Comparison of ENCODE assay signal across 10 cellular contexts in the genomic region with DNA sequence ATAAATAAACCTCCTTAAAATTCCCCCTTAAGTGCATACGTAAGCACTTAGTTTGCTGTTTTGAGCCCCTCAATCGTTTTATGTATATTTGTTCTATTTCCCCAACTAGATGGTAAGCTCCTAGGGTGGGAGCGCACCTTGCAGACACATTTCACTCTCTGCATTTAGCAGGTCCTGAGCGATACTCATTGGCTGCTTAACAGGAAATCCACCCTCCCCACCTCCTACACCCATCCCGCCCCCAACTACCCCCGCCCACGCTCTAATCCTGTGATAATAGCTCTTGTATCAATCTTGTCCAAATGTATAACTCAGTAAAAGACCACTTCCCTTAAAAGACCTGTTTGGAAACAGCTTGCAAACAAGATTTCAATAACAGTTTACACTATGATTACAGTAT. TPM values are rescaled to one million over a fixed set of nuclear protein-coding genes. Genes with fewer than 3 reads are reported as not detected.
DNase-seq lines count a peak whose midpoint lies in the region; ATAC-seq, FAIRE-seq and TF ChIP-seq lines count a peak whose summit lies in the region.
"Had no signal": no experiment of that assay in that cellular context is flagged by ENCODE, and none has a peak within 500 bp of the region (broad histone marks: within the 10 kb centered on the region; RNA-seq: fewer than 3 reads in every experiment).

No MANE protein-coding gene starts in this region.

- H3K4me1 ChIP-seq in BLaER1 (peaks cover 94% of the 10 kb centered on the region), K562 (replicated peaks in 1 of 2; ENCODE audit: control insufficient read depth in 2 of 2, insufficient read depth in 2 of 2, low read length in 2 of 2) (peaks cover 4 to 25% of the 10 kb centered on the region in 2 experiments; a peak in 3 of 5 replicates), GM23248 (ENCODE audit: insufficient read depth) (no peaks in the 10 kb centered on the region)

- no peak for TF ChIP-seq EP300 in K562 (IDR thresholded peaks at IDR 0.05; ENCODE audit: low read length)

- no peak overlapping the region for H3K27ac Mint-ChIP-seq in MCF 10A (ENCODE audit: low read depth, unreplicated experiment)

- no peaks in the 10 kb centered on the region for H3K27me3 Mint-ChIP-seq in MCF 10A (ENCODE audit: insufficient read depth, unreplicated experiment)

- WGBS in K562 (ENCODE audit: insufficient coverage, low coverage, missing lambda C conversion rate): 17% methylated on average over 4 of the region's 7 CpGs
- WGBS in GM23248 (ENCODE audit: low coverage in 1 of 2, low lambda C conversion rate in 2 of 2, missing lambda C conversion rate in 2 of 2), 2 experiments: 66 to 69% methylated on average over 5 to 7 of the region's 7 CpGs

- H3K4me2 ChIP-seq in BLaER1 (peak overlapping the region; percentile 97), K562 (ENCODE audit: insufficient read depth, low read length) (peak overlapping the region; percentile 55), GM23248 (ENCODE audit: unreplicated experiment) (no peak overlapping the region)

- peak; percentile 87 for ATAC-seq in K562
- no peak for ATAC-seq in GM21717 (IDR thresholded peaks at IDR 0.05; ENCODE audit: unreplicated experiment)
- no peak for ATAC-seq in left ventricle myocardium superior

- no peak for DNase-seq in GM19239 (ENCODE audit: insufficient read length, low spot score)
- peak in 3 of 5 donors; percentile 37 to 57 (median 49) for DNase-seq in T-helper 1 cell
- peak; percentile 33 to 71 (median 54) for DNase-seq in K562 (ENCODE audit: extremely low read depth in 1 of 4, low spot score in 3 of 4)
- DNase-seq in MCF 10A (ENCODE audit: unreplicated experiment): no peak
- no peak for DNase-seq in left ventricle myocardium superior
- DNase-seq in GM23248: no peak
- DNase-seq: activated CD8-positive, alpha-beta memory T cell treated with anti-CD3 and anti-CD28 coated beads for 24 hours had no signal

- no peaks in the 10 kb centered on the region for H3K9me1 ChIP-seq in K562 (ENCODE audit: control insufficient read depth, insufficient read depth, low read length)

- no peaks in the 10 kb centered on the region for H4K20me1 ChIP-seq in BLaER1
- H4K20me1 ChIP-seq in K562 (replicated peaks; ENCODE audit: control insufficient read depth, insufficient read depth, low read length): no peaks in the 10 kb centered on the region
- H4K20me1 ChIP-seq in GM23248 (ENCODE audit: insufficient read depth): no peaks in the 10 kb centered on the region

- BruUV-seq in K562 (replicated peaks; lab: Mats Ljungman, UMichigan) (no TSS peak), MCF 10A (replicated peaks; lab: Mats Ljungman, UMichigan) (no TSS peak)

- CTCF ChIA-PET in K562 (lab: Yijun Ruan, JAX; ENCODE audit: low intra/inter-chr PET ratio) (no interaction called here), MCF 10A (lab: Yijun Ruan, JAX) (interaction anchor here (0.6 to 1.3 kb wide), 3 partner anchors 10 to 36 kb away, joined by 3 to 5 read pairs (median 3); no protein-coding TSS in a partner anchor)

- H3K9me2 ChIP-seq in GM23248 (ENCODE audit: insufficient read depth): no peaks in the 10 kb centered on the region

- in situ Hi-C loops in K562 (cut with MboI) (no loop called here), GM23248 (cut with MboI) (no loop called here)

- H3F3A ChIP-seq in GM23248 (ENCODE audit: insufficient read depth): no peaks in the 10 kb centered on the region

- no peak for TF ChIP-seq CTCF in K562 (IDR thresholded peaks at IDR 0.05 in 2 of 3, conservative IDR thresholded peaks at IDR 0.05 in 1 of 3; ENCODE audit: insufficient read depth in 2 of 3, low read depth in 1 of 3, low read length in 3 of 3)
- TF ChIP-seq CTCF in MCF 10A (IDR thresholded peaks at IDR 0.05; ENCODE audit: unreplicated experiment): no peak

- no peak overlapping the region for H3K4me3 Mint-ChIP-seq in MCF 10A (ENCODE audit: unreplicated experiment)

- intact Hi-C loops in K562 (cut with micrococcal nuclease) (no loop called here), MCF 10A (cut with micrococcal nuclease) (no loop called here), left ventricle myocardium superior (cut with micrococcal nuclease) (no loop called here)

- H3K9me3 Mint-ChIP-seq in MCF 10A (ENCODE audit: unreplicated experiment): no peaks in the 10 kb centered on the region

- H3K4me3 ChIP-seq in BLaER1 (peak overlapping the region; percentile 63), K562 (peak overlapping the region; percentile 11; the same call in 1 of the 2 replicates), GM23248 (no peak overlapping the region)
- H3K4me3 ChIP-seq: thoracic aorta had no signal

- H2AFZ ChIP-seq in K562 (ENCODE audit: low read depth, low read length): no peak overlapping the region
- no peak overlapping the region for H2AFZ ChIP-seq in GM23248

- H3K4me1 Mint-ChIP-seq in MCF 10A (ENCODE audit: insufficient read depth, unreplicated experiment): peaks cover 6% of the 10 kb centered on the region

- H3K27ac ChIP-seq in BLaER1: peak overlapping the region; percentile 82
- no peak overlapping the region; the same call in 2 of the 3 replicates for H3K27ac ChIP-seq in K562 (ENCODE audit: extremely low read depth, low read depth, low read length)
- H3K27ac ChIP-seq in GM23248: no peak overlapping the region
- H3K27ac ChIP-seq: thoracic aorta had no signal

- H3K36me3 ChIP-seq in BLaER1 (0 out of 2 replicates have a peak, but pooled peaks cover 6% of the 10 kb centered on the region), K562 (ENCODE audit: control insufficient read depth, insufficient read depth, low read length) (peaks cover 4% of the 10 kb centered on the region; the same call in 2 of the 3 replicates), GM23248 (ENCODE audit: low read depth) (no peaks in the 10 kb centered on the region)
- H3K36me3 ChIP-seq: thoracic aorta had no signal

- no peaks in the 10 kb centered on the region for H3K36me3 Mint-ChIP-seq in MCF 10A (ENCODE audit: insufficient read depth, unreplicated experiment)

- H3K79me2 ChIP-seq in K562 (ENCODE audit: control insufficient read depth, insufficient read depth, low read length): peaks cover 27% of the 10 kb centered on the region
- no peaks in the 10 kb centered on the region for H3K79me2 ChIP-seq in GM23248 (ENCODE audit: insufficient read depth)

- no peaks in the 10 kb centered on the region for H3K27me3 ChIP-seq in BLaER1
- no peaks in the 10 kb centered on the region for H3K27me3 ChIP-seq in K562 (ENCODE audit: control insufficient read depth in 2 of 2, insufficient read depth in 2 of 2, low read length in 2 of 2)
- no peaks in the 10 kb centered on the region for H3K27me3 ChIP-seq in GM23248 (replicated peaks; ENCODE audit: insufficient read depth)

- TF ChIP-seq RAD21 in K562 (CRISPR knock-in tag; conservative IDR thresholded peaks at IDR 0.05 in 1 of 2, IDR thresholded peaks at IDR 0.05 in 1 of 2): no peak

- H3K9ac ChIP-seq in BLaER1 (peak overlapping the region; percentile 69), K562 (ENCODE audit: insufficient read depth in 1 of 2, low read depth in 2 of 2, low read length in 2 of 2) (no peak overlapping the region; a peak in 1 of 4 replicates), GM23248 (no peak overlapping the region)

- POLR2A ChIA-PET in K562 (lab: Yijun Ruan, JAX): no interaction called here
- POLR2A ChIA-PET in MCF 10A (lab: Yijun Ruan, JAX): interaction anchor here (0.8 kb wide), 1 partner anchor 19 kb away, joined by 3 read pairs; no protein-coding TSS in a partner anchor

- FAIRE-seq in GM19239 (lab: Jason Lieb, UNC) (peak; percentile 72), K562 (lab: Jason Lieb, UNC) (peak; percentile 84)

- H3K9me3 ChIP-seq in BLaER1 (no peaks in the 10 kb centered on the region), K562 (replicated peaks; ENCODE audit: control insufficient read depth, insufficient read depth, low read depth, low read length) (no peaks in the 10 kb centered on the region), GM23248 (ENCODE audit: low read depth) (no peaks in the 10 kb centered on the region)
- H3K9me3 ChIP-seq: thoracic aorta had no signal

- no peak for TF ChIP-seq POLR2A in K562 (conservative IDR thresholded peaks at IDR 0.05)

RNA-seq across cellular contexts. Expression of a gene that starts 8.2 kb away (rescaled TPM):
- total RNA-seq in K562 (2011; cell fraction: chromatin; rRNA removed; ENCODE audit: low replicate concordance): 14.4 and 32.5 TPM in 2 replicates
- total RNA-seq in K562 (2011; cell fraction: nucleolus; rRNA removed): 19.1 and 26.3 TPM in 2 replicates
- total RNA-seq in K562 (2011; cell fraction: nucleoplasm; rRNA removed): 20.8 and 27.5 TPM in 2 replicates
- 3.6 and 4.9 TPM in 2 replicates for total RNA-seq in K562 (2014; rRNA removed)
- 3.0 and 3.5 TPM in 2 replicates for total RNA-seq in K562 (2014; rRNA removed; fragmentation: Illumina TruSeq; extraction: Trizol)
- 2.7 and 2.8 TPM in 2 replicates for total RNA-seq in K562 (2015; rRNA removed; fragmentation: Illumina TruSeq; extraction: Trizol)
- total RNA-seq in K562 (2021): 9.2 and 11.7 TPM in 2 replicates
- polyA plus RNA-seq in K562 (2011; rRNA removed): 5.8 and 7.8 TPM in 2 replicates
- polyA plus RNA-seq in K562 (2011; cell fraction: cytosol; rRNA removed): 14.8 and 50.1 TPM in 2 replicates
- polyA plus RNA-seq in K562 (2011; cell fraction: nucleus; rRNA removed): 5.8 and 13.2 TPM in 2 replicates
- polyA plus RNA-seq in K562 (2012): 8.5 and 9.4 TPM in 2 replicates
- 7.0 and 9.9 TPM in 2 replicates for polyA plus RNA-seq in K562 (2014; fragmentation: Illumina TruSeq; extraction: Trizol)
- polyA plus RNA-seq in K562 (2014; fragmentation: Nextera tagmentation; extraction: Ambion mirVana): 1 to 10 TPM; 1.3 to 2.3 TPM
- polyA plus RNA-seq in K562 (2014; rRNA removed): 5.6 and 5.9 TPM in 2 replicates
- polyA minus RNA-seq in K562 (2011; rRNA and poly(A)+ RNA removed): 4.6 and 7.8 TPM in 2 replicates
- 11.7 and 16.4 TPM in 2 replicates for polyA minus RNA-seq in K562 (2011; cell fraction: cytosol; rRNA and poly(A)+ RNA removed)
- 3.6 and 4.7 TPM in 2 replicates for polyA minus RNA-seq in K562 (2011; cell fraction: nucleus; rRNA and poly(A)+ RNA removed)
- 2.5 and 2.7 TPM in 2 replicates for total RNA-seq in MCF 10A (2022)
- 8.6 TPM for total RNA-seq in left ventricle myocardium superior
- total RNA-seq in GM23248 (2014; rRNA removed; shearing (Covaris generic)): not detected in 2 replicates
- polyA plus RNA-seq in GM23248 (2016; fragmentation: Nextera tagmentation; extraction: Ambion mirVana): not detected in 2 replicates

RNA-seq across cellular contexts. Expression of a gene that starts 19.6 kb away (rescaled TPM):
- 10.1 and 27.0 TPM in 2 replicates for total RNA-seq in K562 (2011; cell fraction: chromatin; rRNA removed; ENCODE audit: low replicate concordance)
- 11.7 and 20.7 TPM in 2 replicates for total RNA-seq in K562 (2011; cell fraction: nucleolus; rRNA removed)
- total RNA-seq in K562 (2011; cell fraction: nucleoplasm; rRNA removed): 12.6 and 15.5 TPM in 2 replicates
- 5.3 and 10.5 TPM in 2 replicates for total RNA-seq in K562 (2014; rRNA removed)
- total RNA-seq in K562 (2014; rRNA removed; fragmentation: Illumina TruSeq; extraction: Trizol): 5.5 and 7.9 TPM in 2 replicates
- total RNA-seq in K562 (2015; rRNA removed; fragmentation: Illumina TruSeq; extraction: Trizol): 3.1 and 3.5 TPM in 2 replicates
- total RNA-seq in K562 (2021): 16.8 and 18.0 TPM in 2 replicates
- 13.2 and 28.6 TPM in 2 replicates for polyA plus RNA-seq in K562 (2011; rRNA removed)
- 12.3 and 15.6 TPM in 2 replicates for polyA plus RNA-seq in K562 (2011; cell fraction: cytosol; rRNA removed)
- 79.2 and 89.4 TPM in 2 replicates for polyA plus RNA-seq in K562 (2011; cell fraction: nucleus; rRNA removed)
- polyA plus RNA-seq in K562 (2012): 13.4 and 22.7 TPM in 2 replicates
- polyA plus RNA-seq in K562 (2014; fragmentation: Illumina TruSeq; extraction: Trizol): 7.2 and 8.4 TPM in 2 replicates
- 10 to 100 TPM; 23.1 to 31.8 TPM for polyA plus RNA-seq in K562 (2014; fragmentation: Nextera tagmentation; extraction: Ambion mirVana)
- 4.4 and 6.7 TPM in 2 replicates for polyA plus RNA-seq in K562 (2014; rRNA removed)
- polyA minus RNA-seq in K562 (2011; rRNA and poly(A)+ RNA removed): 4.0 and 4.5 TPM in 2 replicates
- polyA minus RNA-seq in K562 (2011; cell fraction: cytosol; rRNA and poly(A)+ RNA removed): 5.4 and 7.3 TPM in 2 replicates
- polyA minus RNA-seq in K562 (2011; cell fraction: nucleus; rRNA and poly(A)+ RNA removed): 4.4 and 11.2 TPM in 2 replicates
- total RNA-seq in MCF 10A (2022): 0.30 and 2.5 TPM in 2 replicates
- 2.2 TPM for total RNA-seq in left ventricle myocardium superior
- total RNA-seq in GM23248 (2014; rRNA removed; shearing (Covaris generic)): not detected in 2 replicates
- polyA plus RNA-seq in GM23248 (2016; fragmentation: Nextera tagmentation; extraction: Ambion mirVana): not detected in 2 replicates

RNA-seq across cellular contexts. Expression of a gene that starts 20.4 kb away (rescaled TPM):
- total RNA-seq in K562 (2011; cell fraction: chromatin; rRNA removed; ENCODE audit: low replicate concordance): 526 and 534 TPM in 2 replicates
- 244 and 272 TPM in 2 replicates for total RNA-seq in K562 (2011; cell fraction: nucleolus; rRNA removed)
- total RNA-seq in K562 (2011; cell fraction: nucleoplasm; rRNA removed): 296 and 379 TPM in 2 replicates
- total RNA-seq in K562 (2014; rRNA removed) (392 and 404 TPM in 2 replicates), K562 (2014; rRNA removed; fragmentation: Illumina TruSeq; extraction: Trizol) (231 and 265 TPM in 2 replicates), K562 (2015; rRNA removed; fragmentation: Illumina TruSeq; extraction: Trizol) (271 and 272 TPM in 2 replicates), K562 (2021) (353 and 384 TPM in 2 replicates), MCF 10A (2022) (135 and 151 TPM in 2 replicates), left ventricle myocardium superior (159 TPM)
- polyA plus RNA-seq in K562 (2011; rRNA removed) (119 and 126 TPM in 2 replicates), K562 (2014; fragmentation: Illumina TruSeq; extraction: Trizol) (346 and 375 TPM in 2 replicates), K562 (2014; fragmentation: Nextera tagmentation; extraction: Ambion mirVana) (10 to 100 TPM; 82.1 to 90.3 TPM), K562 (2014; rRNA removed) (211 and 214 TPM in 2 replicates), GM23248 (2016; fragmentation: Nextera tagmentation; extraction: Ambion mirVana) (61.5 and 72.1 TPM in 2 replicates)
- polyA plus RNA-seq in K562 (2011; cell fraction: cytosol; rRNA removed): 151 and 165 TPM in 2 replicates
- polyA plus RNA-seq in K562 (2011; cell fraction: nucleus; rRNA removed): 184 and 336 TPM in 2 replicates
- 162 and 218 TPM in 2 replicates for polyA plus RNA-seq in K562 (2012)
- polyA minus RNA-seq in K562 (2011; rRNA and poly(A)+ RNA removed): 272 and 274 TPM in 2 replicates
- polyA minus RNA-seq in K562 (2011; cell fraction: cytosol; rRNA and poly(A)+ RNA removed): 222 and 251 TPM in 2 replicates
- 81.5 and 99.4 TPM in 2 replicates for polyA minus RNA-seq in K562 (2011; cell fraction: nucleus; rRNA and poly(A)+ RNA removed)
- total RNA-seq in GM23248 (2014; rRNA removed; shearing (Covaris generic)): 148 and 171 TPM in 2 replicates

RNA-seq across cellular contexts. Expression of a gene that starts 35.3 kb away (rescaled TPM):
- 36.0 and 36.8 TPM in 2 replicates for total RNA-seq in K562 (2011; cell fraction: chromatin; rRNA removed; ENCODE audit: low replicate concordance)
- 22.8 and 26.7 TPM in 2 replicates for total RNA-seq in K562 (2011; cell fraction: nucleolus; rRNA removed)
- total RNA-seq in K562 (2011; cell fraction: nucleoplasm; rRNA removed): 20.7 and 22.2 TPM in 2 replicates
- total RNA-seq in K562 (2014; rRNA removed) (12.8 and 15.7 TPM in 2 replicates), K562 (2014; rRNA removed; fragmentation: Illumina TruSeq; extraction: Trizol) (16.4 and 19.7 TPM in 2 replicates), K562 (2015; rRNA removed; fragmentation: Illumina TruSeq; extraction: Trizol) (11.0 and 11.6 TPM in 2 replicates), K562 (2021) (13.0 and 14.0 TPM in 2 replicates), MCF 10A (2022) (15.2 and 16.1 TPM in 2 replicates), left ventricle myocardium superior (30.1 TPM)
- polyA plus RNA-seq in K562 (2011; rRNA removed) (30.2 and 32.1 TPM in 2 replicates), K562 (2014; fragmentation: Illumina TruSeq; extraction: Trizol) (27.3 and 28.4 TPM in 2 replicates), K562 (2014; fragmentation: Nextera tagmentation; extraction: Ambion mirVana) (1 to 10 TPM; 6.6 to 8.4 TPM), K562 (2014; rRNA removed) (23.8 and 23.9 TPM in 2 replicates), GM23248 (2016; fragmentation: Nextera tagmentation; extraction: Ambion mirVana) (43.5 and 46.0 TPM in 2 replicates)
- 16.1 and 24.2 TPM in 2 replicates for polyA plus RNA-seq in K562 (2011; cell fraction: cytosol; rRNA removed)
- 66.6 and 104 TPM in 2 replicates for polyA plus RNA-seq in K562 (2011; cell fraction: nucleus; rRNA removed)
- 18.1 and 28.0 TPM in 2 replicates for polyA plus RNA-seq in K562 (2012)
- 10.8 and 11.3 TPM in 2 replicates for polyA minus RNA-seq in K562 (2011; rRNA and poly(A)+ RNA removed)
- 4.6 and 5.0 TPM in 2 replicates for polyA minus RNA-seq in K562 (2011; cell fraction: cytosol; rRNA and poly(A)+ RNA removed)
- polyA minus RNA-seq in K562 (2011; cell fraction: nucleus; rRNA and poly(A)+ RNA removed): 5.0 and 12.2 TPM in 2 replicates
- 31.7 and 39.1 TPM in 2 replicates for total RNA-seq in GM23248 (2014; rRNA removed; shearing (Covaris generic))

RNA-seq across cellular contexts. Expression of a gene that starts 59.5 kb away (rescaled TPM):
- 199 and 304 TPM in 2 replicates for total RNA-seq in K562 (2011; cell fraction: chromatin; rRNA removed; ENCODE audit: low replicate concordance)
- total RNA-seq in K562 (2011; cell fraction: nucleolus; rRNA removed): 156 and 172 TPM in 2 replicates
- total RNA-seq in K562 (2011; cell fraction: nucleoplasm; rRNA removed): 135 and 147 TPM in 2 replicates
- total RNA-seq in K562 (2014; rRNA removed) (55.4 and 70.8 TPM in 2 replicates), K562 (2014; rRNA removed; fragmentation: Illumina TruSeq; extraction: Trizol) (53.2 and 54.4 TPM in 2 replicates), K562 (2015; rRNA removed; fragmentation: Illumina TruSeq; extraction: Trizol) (60.6 and 61.9 TPM in 2 replicates), K562 (2021) (77.2 and 77.6 TPM in 2 replicates), MCF 10A (2022) (97.1 and 108 TPM in 2 replicates), left ventricle myocardium superior (16.1 TPM)
- polyA plus RNA-seq in K562 (2011; rRNA removed) (74.7 and 93.6 TPM in 2 replicates), K562 (2014; fragmentation: Illumina TruSeq; extraction: Trizol) (67.5 and 97.7 TPM in 2 replicates), K562 (2014; fragmentation: Nextera tagmentation; extraction: Ambion mirVana) (10 to 100 TPM; 19.0 to 37.2 TPM), K562 (2014; rRNA removed) (86.3 and 92.2 TPM in 2 replicates), GM23248 (2016; fragmentation: Nextera tagmentation; extraction: Ambion mirVana) (27.0 and 31.8 TPM in 2 replicates)
- polyA plus RNA-seq in K562 (2011; cell fraction: cytosol; rRNA removed): 29.0 and 33.7 TPM in 2 replicates
- polyA plus RNA-seq in K562 (2011; cell fraction: nucleus; rRNA removed): 248 and 319 TPM in 2 replicates
- polyA plus RNA-seq in K562 (2012): 37.5 and 55.6 TPM in 2 replicates
- polyA minus RNA-seq in K562 (2011; rRNA and poly(A)+ RNA removed): 32.7 and 42.8 TPM in 2 replicates
- polyA minus RNA-seq in K562 (2011; cell fraction: cytosol; rRNA and poly(A)+ RNA removed): 26.4 and 38.0 TPM in 2 replicates
- 40.7 and 56.9 TPM in 2 replicates for polyA minus RNA-seq in K562 (2011; cell fraction: nucleus; rRNA and poly(A)+ RNA removed)
- total RNA-seq in GM23248 (2014; rRNA removed; shearing (Covaris generic)): 44.3 TPM in 2 replicates

Comparison
In these comparisons a context has a peak if more than half of its experiments do, and no peak if none do; other contexts are left out.
1. DNase-seq: peak in T-helper 1 cell (3 of 5) and K562 (4 of 4); none in GM19239 (single experiment), MCF 10A (single experiment), left ventricle myocardium superior (single experiment) and GM23248 (single experiment).